24 cellular contexts compared by ENCODE assay signal in the genomic region with DNA sequence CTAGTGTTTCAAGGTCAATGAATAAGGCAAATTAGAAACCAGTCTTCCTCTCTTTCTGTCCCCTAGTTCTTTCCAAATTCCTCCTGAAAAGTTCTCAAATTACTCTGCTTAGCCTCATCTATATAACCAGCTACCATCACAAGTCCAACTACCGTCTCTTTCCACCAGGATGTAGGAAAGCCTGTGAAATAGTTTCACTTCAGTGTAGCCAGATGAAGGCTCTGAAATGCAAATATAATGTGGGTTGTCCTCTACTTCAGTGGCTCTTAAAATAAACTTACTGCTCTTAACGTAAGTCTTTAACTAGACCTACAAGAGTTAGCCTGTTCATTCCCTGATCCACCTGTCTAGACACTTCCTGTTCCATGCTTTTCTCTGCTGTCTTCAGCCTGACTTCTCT.
"Had no signal": no experiment of that assay in that cellular context is flagged by ENCODE, and none has a peak within 500 bp of the region (broad histone marks: within the 10 kb centered on the region; RNA-seq: fewer than 3 reads in every experiment).

No MANE protein-coding gene starts in this region.

- ATAC-seq: effector memory CD8-positive, alpha-beta T cell; gastrocnemius medialis; left cardiac atrium; left ventricle myocardium superior; natural killer cell treated with Interleukin-12 subunit alpha and Interleukin-12 subunit beta and Interleukin-15 and Interleukin-18, amount 100 ng/mL, for 72 hours; pancreas; right cardiac atrium; stimulated activated effector memory CD8-positive, alpha-beta T cell treated with anti-CD3 and anti-CD28 coated beads, Interleukin-12 subunit alpha, Interleukin-12 subunit beta, amount 100 ng/mL, for 72 hours; upper lobe of right lung had no signal

- H3K36me3 Mint-ChIP-seq: immature natural killer cell; natural killer cell treated with Interleukin-12 subunit alpha and Interleukin-12 subunit beta and Interleukin-15 and Interleukin-18, amount 100 ng/mL, for 72 hours; stimulated activated effector memory CD8-positive, alpha-beta T cell treated with anti-CD3 and anti-CD28 coated beads, Interleukin-12 subunit alpha, Interleukin-12 subunit beta, amount 100 ng/mL, for 72 hours had no signal

- H3K27me3 Mint-ChIP-seq: dendritic cell treated with granulocyte-macrophage colony-stimulating factor and Interleukin-4, amounts not matched to agents 40 ng/mL and 50 ng/mL, for 4 days; effector memory CD8-positive, alpha-beta T cell; natural killer cell treated with Interleukin-12 subunit alpha and Interleukin-12 subunit beta and Interleukin-15 and Interleukin-18, amount 100 ng/mL, for 72 hours; progenitor cell of endocrine pancreas; stimulated activated naive CD8-positive, alpha-beta T cell treated with anti-CD3 and anti-CD28 coated beads, Interleukin-15, Interleukin-2, amounts not matched to agents 100 ng/mL and 50 ng/mL, for 24 hours had no signal

- H3K27ac Mint-ChIP-seq: dendritic cell treated with granulocyte-macrophage colony-stimulating factor and Interleukin-4, amounts not matched to agents 40 ng/mL and 50 ng/mL, for 4 days; effector memory CD8-positive, alpha-beta T cell; immature natural killer cell; natural killer cell treated with Interleukin-12 subunit alpha and Interleukin-12 subunit beta and Interleukin-15 and Interleukin-18, amount 100 ng/mL, for 72 hours; progenitor cell of endocrine pancreas; stimulated activated effector memory CD8-positive, alpha-beta T cell treated with anti-CD3 and anti-CD28 coated beads, Interleukin-12 subunit alpha, Interleukin-12 subunit beta, amount 100 ng/mL, for 72 hours; stimulated activated naive CD8-positive, alpha-beta T cell treated with anti-CD3 and anti-CD28 coated beads, Interleukin-15, Interleukin-2, amounts not matched to agents 100 ng/mL and 50 ng/mL, for 24 hours had no signal

- H3K4me3 Mint-ChIP-seq: dendritic cell treated with granulocyte-macrophage colony-stimulating factor and Interleukin-4, amounts not matched to agents 40 ng/mL and 50 ng/mL, for 4 days; effector memory CD8-positive, alpha-beta T cell; immature natural killer cell; natural killer cell treated with Interleukin-12 subunit alpha and Interleukin-12 subunit beta and Interleukin-15 and Interleukin-18, amount 100 ng/mL, for 72 hours; stimulated activated effector memory CD8-positive, alpha-beta T cell treated with anti-CD3 and anti-CD28 coated beads, Interleukin-12 subunit alpha, Interleukin-12 subunit beta, amount 100 ng/mL, for 72 hours; stimulated activated naive CD8-positive, alpha-beta T cell treated with anti-CD3 and anti-CD28 coated beads, Interleukin-15, Interleukin-2, amounts not matched to agents 100 ng/mL and 50 ng/mL, for 24 hours had no signal

- DNase-seq: effector memory CD8-positive, alpha-beta T cell; gastrocnemius medialis; immature natural killer cell; kidney; left cardiac atrium; left ventricle myocardium superior; mesenchymal stem cell; midbrain; occipital lobe; pancreas; right cardiac atrium; stimulated activated CD4-positive, alpha-beta T cell treated with anti-CD3 and anti-CD28 coated beads, Interleukin-2, amount 100 ng/mL, for 48 hours; stimulated activated CD8-positive, alpha-beta memory T cell treated with anti-CD3 and anti-CD28 coated beads, Interleukin-4, amount 100 ng/mL, for 48 hours; tibial artery; upper lobe of right lung had no signal

- H3K4me3 ChIP-seq: esophagus muscularis mucosa, gastrocnemius medialis, lung, pancreas, smooth muscle cell, tibial artery, upper lobe of right lung, vagina had no signal

- H3K4me1 Mint-ChIP-seq: immature natural killer cell; stimulated activated effector memory CD8-positive, alpha-beta T cell treated with anti-CD3 and anti-CD28 coated beads, Interleukin-12 subunit alpha, Interleukin-12 subunit beta, amount 100 ng/mL, for 72 hours had no signal
